11 cellular contexts compared by ENCODE assay signal in genomic region chr2:216056739-216057138, GRCh38. TPM values are rescaled to one million over a fixed set of nuclear protein-coding genes. Genes with fewer than 3 reads are reported as not detected.
DNase-seq lines count a peak whose midpoint lies in the region; ATAC-seq and TF ChIP-seq lines count a peak whose summit lies in the region.
"Had no signal": no experiment of that assay in that cellular context is flagged by ENCODE, and none has a peak within 500 bp of the region (broad histone marks: within the 10 kb centered on the region; RNA-seq: fewer than 3 reads in every experiment).

No MANE protein-coding gene starts in this region.

- POLR2A ChIA-PET in activated B cell treated with CpG ODN at 0.5 μM for 24 hours (lab: Charles Lee), result no interaction called here

- H3K36me3 ChIP-seq in breast epithelium, result no peaks in the 10 kb centered on the region

- H3K27ac ChIP-seq in breast epithelium, result no peak overlapping the region
- H3K27ac ChIP-seq: cardiac muscle cell had no signal

- H3K9me3 ChIP-seq in breast epithelium, result no peaks in the 10 kb centered on the region

- no peaks in the 10 kb centered on the region for H3K9me3 Mint-ChIP-seq in T-helper 2 cell treated with Interferon-gamma antibody and Interleukin-4, amounts not matched to agents 5 μg/mL and 100 μg/mL, for 36 hours
- H3K9me3 Mint-ChIP-seq in activated B cell treated with CpG ODN at 0.5 μM for 24 hours (no peaks in the 10 kb centered on the region), endothelial cell (ENCODE audit: unreplicated experiment) (no peaks in the 10 kb centered on the region), nephron progenitor cell (no peaks in the 10 kb centered on the region)
- no peaks in the 10 kb centered on the region for H3K9me3 Mint-ChIP-seq in stimulated activated effector memory CD8-positive, alpha-beta T cell treated with anti-CD3 and anti-CD28 coated beads, Interleukin-12 subunit alpha, Interleukin-12 subunit beta, amount 100 ng/mL, for 72 hours

- CTCF ChIA-PET in activated B cell treated with CpG ODN at 0.5 μM for 24 hours (lab: Charles Lee), result no interaction called here

- H3K4me3 ChIP-seq in breast epithelium, result no peak overlapping the region
- H3K4me3 ChIP-seq: cardiac muscle cell had no signal

- H3K4me3 Mint-ChIP-seq in T-helper 2 cell treated with Interferon-gamma antibody and Interleukin-4, amounts not matched to agents 5 μg/mL and 100 μg/mL, for 36 hours, result no peak overlapping the region
- H3K4me3 Mint-ChIP-seq in activated B cell treated with CpG ODN at 0.5 μM for 24 hours (no peak overlapping the region), endothelial cell (ENCODE audit: unreplicated experiment) (no peak overlapping the region), nephron progenitor cell (no peak overlapping the region)
- peak overlapping the region; percentile 65 for H3K4me3 Mint-ChIP-seq in stimulated activated effector memory CD8-positive, alpha-beta T cell treated with anti-CD3 and anti-CD28 coated beads, Interleukin-12 subunit alpha, Interleukin-12 subunit beta, amount 100 ng/mL, for 72 hours

- H3K4me1 ChIP-seq in breast epithelium, result no peaks in the 10 kb centered on the region

- peak overlapping the region; percentile 41 for H3K27ac Mint-ChIP-seq in T-helper 2 cell treated with Interferon-gamma antibody and Interleukin-4, amounts not matched to agents 5 μg/mL and 100 μg/mL, for 36 hours
- H3K27ac Mint-ChIP-seq in activated B cell treated with CpG ODN at 0.5 μM for 24 hours, result peak overlapping the region; percentile 53
- H3K27ac Mint-ChIP-seq in stimulated activated effector memory CD8-positive, alpha-beta T cell treated with anti-CD3 and anti-CD28 coated beads, Interleukin-12 subunit alpha, Interleukin-12 subunit beta, amount 100 ng/mL, for 72 hours, result peak overlapping the region; percentile 94
- H3K27ac Mint-ChIP-seq in endothelial cell (ENCODE audit: unreplicated experiment), result no peak overlapping the region
- H3K27ac Mint-ChIP-seq in nephron progenitor cell, result no peak overlapping the region

- no peak for DNase-seq in T-helper 2 cell treated with Interferon-gamma antibody and Interleukin-4, amounts not matched to agents 5 μg/mL and 100 μg/mL, for 36 hours (ENCODE audit: low spot score)
- DNase-seq in T-helper 2 cell, result no peak
- no peak for DNase-seq in activated B cell treated with CpG ODN at 0.5 μM for 24 hours
- no peak for DNase-seq in stimulated activated effector memory CD8-positive, alpha-beta T cell treated with anti-CD3 and anti-CD28 coated beads, Interleukin-12 subunit alpha, Interleukin-12 subunit beta, amount 100 ng/mL, for 72 hours (ENCODE audit: low spot score in 2 of 2)
- DNase-seq in endothelial cell (ENCODE audit: low spot score), result no peak
- no peak for DNase-seq in nephron progenitor cell
- no peak for DNase-seq in breast epithelium (ENCODE audit: low spot score in 2 of 2)
- DNase-seq: NCI-H187; stimulated activated CD4-positive, alpha-beta T cell treated with anti-CD3 and anti-CD28 coated beads, Interleukin-2, amount 100 ng/mL, for 48 hours had no signal

- TF ChIP-seq CTCF in activated B cell treated with CpG ODN at 0.5 μM for 24 hours (IDR thresholded peaks at IDR 0.05), result no peak
- no peak for TF ChIP-seq CTCF in endothelial cell (IDR thresholded peaks at IDR 0.05; ENCODE audit: unreplicated experiment)
- TF ChIP-seq CTCF in nephron progenitor cell (IDR thresholded peaks at IDR 0.05), result no peak
- no peak for TF ChIP-seq CTCF in breast epithelium (IDR thresholded peaks at IDR 0.05)

- ATAC-seq in HG02798 (IDR thresholded peaks at IDR 0.05; ENCODE audit: poor library complexity, unreplicated experiment) (peak; percentile 42), activated B cell treated with CpG ODN at 0.5 μM for 24 hours (ENCODE audit: low read depth) (no peak)
- ATAC-seq in stimulated activated effector memory CD8-positive, alpha-beta T cell treated with anti-CD3 and anti-CD28 coated beads, Interleukin-12 subunit alpha, Interleukin-12 subunit beta, amount 100 ng/mL, for 72 hours, result no peak

- peaks cover 34% of the 10 kb centered on the region for H3K36me3 Mint-ChIP-seq in T-helper 2 cell treated with Interferon-gamma antibody and Interleukin-4, amounts not matched to agents 5 μg/mL and 100 μg/mL, for 36 hours (ENCODE audit: low read depth)
- H3K36me3 Mint-ChIP-seq in activated B cell treated with CpG ODN at 0.5 μM for 24 hours (ENCODE audit: low read depth), result peaks cover 2% of the 10 kb centered on the region
- H3K36me3 Mint-ChIP-seq in stimulated activated effector memory CD8-positive, alpha-beta T cell treated with anti-CD3 and anti-CD28 coated beads, Interleukin-12 subunit alpha, Interleukin-12 subunit beta, amount 100 ng/mL, for 72 hours, result peaks cover 26% of the 10 kb centered on the region
- no peaks in the 10 kb centered on the region for H3K36me3 Mint-ChIP-seq in endothelial cell (ENCODE audit: low read depth, unreplicated experiment)
- H3K36me3 Mint-ChIP-seq in nephron progenitor cell (ENCODE audit: low read depth), result peaks cover 36% of the 10 kb centered on the region

- H3K4me1 Mint-ChIP-seq in T-helper 2 cell treated with Interferon-gamma antibody and Interleukin-4, amounts not matched to agents 5 μg/mL and 100 μg/mL, for 36 hours (ENCODE audit: low read depth), result peaks cover 34% of the 10 kb centered on the region
- H3K4me1 Mint-ChIP-seq in activated B cell treated with CpG ODN at 0.5 μM for 24 hours, result peaks cover 29% of the 10 kb centered on the region
- peaks cover 14% of the 10 kb centered on the region for H3K4me1 Mint-ChIP-seq in stimulated activated effector memory CD8-positive, alpha-beta T cell treated with anti-CD3 and anti-CD28 coated beads, Interleukin-12 subunit alpha, Interleukin-12 subunit beta, amount 100 ng/mL, for 72 hours
- peaks cover 5% of the 10 kb centered on the region for H3K4me1 Mint-ChIP-seq in endothelial cell (ENCODE audit: unreplicated experiment)
- peaks cover 20% of the 10 kb centered on the region for H3K4me1 Mint-ChIP-seq in nephron progenitor cell

- H3K27me3 ChIP-seq in breast epithelium, result no peaks in the 10 kb centered on the region
- H3K27me3 ChIP-seq: cardiac muscle cell had no signal

- intact Hi-C loops in activated B cell treated with CpG ODN at 0.5 μM for 24 hours (cut with micrococcal nuclease), result loop anchor here (1.0 to 5.0 kb wide), 3 partner anchors 25 to 356 kb away; partner anchors contain the start of genes PECR, SMARCAL1, TMEM169 and XRCC5
- intact Hi-C loops in breast epithelium (cut with DNase I; ENCODE audit: low total_unique reads), result no loop called here

- no peak for TF ChIP-seq POLR2A in breast epithelium (IDR thresholded peaks at IDR 0.05)

- H3K27me3 Mint-ChIP-seq in T-helper 2 cell treated with Interferon-gamma antibody and Interleukin-4, amounts not matched to agents 5 μg/mL and 100 μg/mL, for 36 hours (ENCODE audit: low read depth), result no peaks in the 10 kb centered on the region
- no peaks in the 10 kb centered on the region for H3K27me3 Mint-ChIP-seq in activated B cell treated with CpG ODN at 0.5 μM for 24 hours
- no peaks in the 10 kb centered on the region for H3K27me3 Mint-ChIP-seq in endothelial cell (ENCODE audit: unreplicated experiment)
- no peaks in the 10 kb centered on the region for H3K27me3 Mint-ChIP-seq in nephron progenitor cell (ENCODE audit: low read depth, poor library complexity)

RNA-seq across cellular contexts. Expression of gene PECR, which starts 24.9 kb away (rescaled TPM):
- total RNA-seq in activated B cell treated with CpG ODN at 0.5 μM for 24 hours (6.1 and 10.0 TPM in 2 replicates), endothelial cell (ENCODE audit: unreplicated experiment) (8.4 TPM), breast epithelium (10 to 100 TPM in 2 of 3 donors, 1 to 10 TPM in 1; 6.3 to 62.7 (median 10.2) TPM)

RNA-seq across cellular contexts. Expression of gene TMEM169, which starts 25.0 kb away (rescaled TPM):
- 0.40 and 0.69 TPM in 2 replicates for total RNA-seq in activated B cell treated with CpG ODN at 0.5 μM for 24 hours
- total RNA-seq in endothelial cell (ENCODE audit: unreplicated experiment), result 3.2 TPM
- 1 to 10 TPM in 1 of 3 donors, under 1 TPM in 1, not detected in 1; 0.29 to 1.3 TPM for total RNA-seq in breast epithelium

RNA-seq across cellular contexts. Expression of gene MREG, which starts 43.4 kb away (rescaled TPM):
- 16.2 and 16.6 TPM in 2 replicates for total RNA-seq in activated B cell treated with CpG ODN at 0.5 μM for 24 hours
- 26.1 TPM for total RNA-seq in endothelial cell (ENCODE audit: unreplicated experiment)
- total RNA-seq in breast epithelium, result 10 to 100 TPM in 2 of 3 donors, 1 to 10 TPM in 1; 3.8 to 30.1 (median 16.1) TPM

RNA-seq across cellular contexts. Expression of gene XRCC5, which starts 52.4 kb away (rescaled TPM):
- total RNA-seq in activated B cell treated with CpG ODN at 0.5 μM for 24 hours, result 303 and 311 TPM in 2 replicates
- total RNA-seq in endothelial cell (ENCODE audit: unreplicated experiment), result 365 TPM
- 100 to 1,000 TPM; 134 to 227 (median 188) TPM for total RNA-seq in breast epithelium

Comparison
In these comparisons a context has a peak if more than half of its experiments do, and no peak if none do; other contexts are left out.
1. H3K27ac Mint-ChIP-seq: peak in T-helper 2 cell treated with Interferon-gamma antibody and Interleukin-4, amounts not matched to agents 5 μg/mL and 100 μg/mL, for 36 hours (single experiment), activated B cell treated with CpG ODN at 0.5 μM for 24 hours (single experiment) and stimulated activated effector memory CD8-positive, alpha-beta T cell treated with anti-CD3 and anti-CD28 coated beads, Interleukin-12 subunit alpha, Interleukin-12 subunit beta, amount 100 ng/mL, for 72 hours (single experiment); none in endothelial cell (single experiment) and nephron progenitor cell (single experiment).